Comparison of ENCODE assay signal across 1 cellular context in the genomic region with DNA sequence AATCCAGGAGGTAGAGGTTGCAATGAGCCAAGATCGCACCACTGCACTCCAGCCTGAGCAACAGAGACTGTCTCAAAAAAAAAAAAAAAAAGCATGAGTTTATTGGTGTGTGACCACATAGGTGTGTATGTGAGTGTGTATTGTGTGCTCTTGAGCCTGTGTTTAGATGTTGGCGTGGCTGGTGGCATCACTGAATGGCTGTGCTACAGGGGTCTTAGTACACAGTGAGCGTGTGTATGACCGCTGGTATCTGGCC.
TF ChIP-seq lines count a peak whose summit lies in the region.

No MANE protein-coding gene starts in this region.

TF ChIP-seq in GM12878, 131 proteins besides CTCF, POLR2A, EP300 and RAD21:
- TF ChIP-seq PAX5 (IDR thresholded peaks at IDR 0.05; ENCODE audit: borderline replicate concordance, low read depth, low read length) (0 out of 2 replicates have a peak, but pooled peaks have one; percentile 6), POLR2AphosphoS5 (IDR thresholded peaks at IDR 0.05; ENCODE audit: low read length) (peak; percentile 35; the same call in 1 of the 2 replicates), MAX (IDR thresholded peaks at IDR 0.05; ENCODE audit: low read depth, low read length) (peak; percentile 21; the same call in 1 of the 2 replicates), DPF2 (IDR thresholded peaks at IDR 0.05) (no peak), ZNF384 (IDR thresholded peaks at IDR 0.05; ENCODE audit: borderline replicate concordance, low read depth, low read length) (0 out of 2 replicates have a peak, but pooled peaks have one; percentile 22), BCL11A (IDR thresholded peaks at IDR 0.05; ENCODE audit: low read depth, low read length) (no peak), HDGF (IDR thresholded peaks at IDR 0.05) (0 out of 2 replicates have a peak, but pooled peaks have one; percentile 10), CBFB (IDR thresholded peaks at IDR 0.05; ENCODE audit: low read depth) (0 out of 2 replicates have a peak, but pooled peaks have one; percentile 23)
TF ChIP-seq in GM12878: peak in this region for 6.
